8 cellular contexts compared by ENCODE assay signal in genomic region chr1:37476087-37476452, GRCh38. TPM values are rescaled to one million over a fixed set of nuclear protein-coding genes. Genes with fewer than 3 reads are reported as not detected.
DNase-seq lines count a peak whose midpoint lies in the region; ATAC-seq, FAIRE-seq and TF ChIP-seq lines count a peak whose summit lies in the region.

No MANE protein-coding gene starts in this region.

- H3K27me3 ChIP-seq in left lung (no peaks in the 10 kb centered on the region), thoracic aorta (replicated peaks; ENCODE audit: insufficient read depth) (no peaks in the 10 kb centered on the region)

- peak overlapping the region; percentile 98 for H3K27ac Mint-ChIP-seq in activated CD4-positive, alpha-beta T cell treated with anti-CD3 and anti-CD28 coated beads, Interleukin-2, amount 10 ng/mL, durations not matched to agents 24 days and 14 days
- H3K27ac Mint-ChIP-seq in activated T-helper 17 cell treated with anti-CD3 and anti-CD28 coated beads, Interleukin-2, amount 50 U/mL, for 72 hours, result peak overlapping the region; percentile 97

- H3K4me3 ChIP-seq in left lung (peak overlapping the region; percentile 82 to 94), thoracic aorta (peak overlapping the region; percentile 80)

- H3K36me3 ChIP-seq in left lung (peaks cover 0 to 52% of the 10 kb centered on the region in 2 donors), thoracic aorta (peaks cover 9% of the 10 kb centered on the region)

- H3K4me1 Mint-ChIP-seq in activated CD4-positive, alpha-beta T cell treated with anti-CD3 and anti-CD28 coated beads, Interleukin-2, amount 10 ng/mL, durations not matched to agents 24 days and 14 days, result peaks cover 41% of the 10 kb centered on the region
- H3K4me1 Mint-ChIP-seq in activated T-helper 17 cell treated with anti-CD3 and anti-CD28 coated beads, Interleukin-2, amount 50 U/mL, for 72 hours, result peaks cover 22% of the 10 kb centered on the region

- no peak for FAIRE-seq in HTR-8/SVneo (lab: Jason Lieb, UNC)

- H3K4me1 ChIP-seq in left lung, result peaks cover 55 to 88% of the 10 kb centered on the region in 2 donors
- H3K4me1 ChIP-seq in thoracic aorta (ENCODE audit: control insufficient read depth in 1 of 2, low read depth in 2 of 2), result peaks cover 59 to 84% of the 10 kb centered on the region in 2 donors

- no peaks in the 10 kb centered on the region for H3K9me3 Mint-ChIP-seq in activated CD4-positive, alpha-beta T cell treated with anti-CD3 and anti-CD28 coated beads, Interleukin-2, amount 10 ng/mL, durations not matched to agents 24 days and 14 days
- no peaks in the 10 kb centered on the region for H3K9me3 Mint-ChIP-seq in activated T-helper 17 cell treated with anti-CD3 and anti-CD28 coated beads, Interleukin-2, amount 50 U/mL, for 72 hours

- TF ChIP-seq CTCF in left lung (IDR thresholded peaks at IDR 0.05) (no peak), thoracic aorta (IDR thresholded peaks at IDR 0.05) (no peak)

- H3K36me3 Mint-ChIP-seq in activated CD4-positive, alpha-beta T cell treated with anti-CD3 and anti-CD28 coated beads, Interleukin-2, amount 10 ng/mL, durations not matched to agents 24 days and 14 days (ENCODE audit: low read depth), result peaks cover 60% of the 10 kb centered on the region
- peaks cover 63% of the 10 kb centered on the region for H3K36me3 Mint-ChIP-seq in activated T-helper 17 cell treated with anti-CD3 and anti-CD28 coated beads, Interleukin-2, amount 50 U/mL, for 72 hours (ENCODE audit: low read depth)

- H3K27ac ChIP-seq in left lung, result peak overlapping the region; percentile 94 to 96
- H3K27ac ChIP-seq in thoracic aorta, result peak overlapping the region; percentile 98

- peak; percentile 70 for DNase-seq in activated CD4-positive, alpha-beta T cell treated with anti-CD3 and anti-CD28 coated beads, Interleukin-2, amount 10 ng/mL, durations not matched to agents 24 days and 14 days
- DNase-seq in activated CD4-positive, alpha-beta T cell treated with anti-CD3 and anti-CD28 coated beads, Interleukin-2, amount 50 U/mL, for 48 hours, result no peak
- DNase-seq in left lung (no peak), thoracic aorta (ENCODE audit: low spot score) (no peak), cerebellum (ENCODE audit: low spot score) (no peak), UCSD-AML1 (lab: John Stamatoyannopoulos, UW; ENCODE audit: unreplicated experiment) (no peak), HTR-8/SVneo (ENCODE audit: insufficient read length, low spot score) (no peak)

- ATAC-seq in activated T-helper 17 cell treated with anti-CD3 and anti-CD28 coated beads, Interleukin-2, amount 50 U/mL, for 72 hours (replicated peaks), result no peak
- ATAC-seq in left lung (no peak), thoracic aorta (ENCODE audit: insufficient number of reproducible peaks, low FRiP score, low read depth) (no peak)

- intact Hi-C loops in activated CD4-positive, alpha-beta T cell treated with anti-CD3 and anti-CD28 coated beads, Interleukin-2, amount 10 ng/mL, durations not matched to agents 24 days and 14 days (cut with micrococcal nuclease), result loop anchor here (5.0 to 10.0 kb wide), 6 partner anchors 101 to 1379 kb away; partner anchors contain the start of genes C1orf122, MAP7D1, MTF1 and RRAGC
- intact Hi-C loops in left lung (cut with DNase I), result no loop called here

- peak overlapping the region; percentile 97 for H3K4me3 Mint-ChIP-seq in activated CD4-positive, alpha-beta T cell treated with anti-CD3 and anti-CD28 coated beads, Interleukin-2, amount 10 ng/mL, durations not matched to agents 24 days and 14 days
- peak overlapping the region; percentile 97 for H3K4me3 Mint-ChIP-seq in activated T-helper 17 cell treated with anti-CD3 and anti-CD28 coated beads, Interleukin-2, amount 50 U/mL, for 72 hours

- no peaks in the 10 kb centered on the region for H3K9me3 ChIP-seq in left lung
- H3K9me3 ChIP-seq in thoracic aorta, result no peaks in the 10 kb centered on the region

- no peaks in the 10 kb centered on the region for H3K27me3 Mint-ChIP-seq in activated CD4-positive, alpha-beta T cell treated with anti-CD3 and anti-CD28 coated beads, Interleukin-2, amount 10 ng/mL, durations not matched to agents 24 days and 14 days
- no peaks in the 10 kb centered on the region for H3K27me3 Mint-ChIP-seq in activated T-helper 17 cell treated with anti-CD3 and anti-CD28 coated beads, Interleukin-2, amount 50 U/mL, for 72 hours

RNA-seq across cellular contexts. Expression of gene ZC3H12A, which starts 1.7 kb away (rescaled TPM):
- total RNA-seq in activated CD4-positive, alpha-beta T cell treated with anti-CD3 and anti-CD28 coated beads, Interleukin-2, amount 10 ng/mL, durations not matched to agents 24 days and 14 days, result 39.3 and 40.4 TPM in 2 replicates
- total RNA-seq in activated T-helper 17 cell treated with anti-CD3 and anti-CD28 coated beads, Interleukin-2, amount 50 U/mL, for 72 hours, result 10 to 100 TPM; 40.1 to 73.3 TPM
- total RNA-seq in left lung, result 10 to 100 TPM; 10.2 to 28.0 TPM
- total RNA-seq in thoracic aorta, result 10 to 100 TPM; 22.1 to 32.4 TPM
- 0.64 TPM for total RNA-seq in cerebellum

RNA-seq across cellular contexts. Expression of gene MEAF6, which starts 38.5 kb away (rescaled TPM):
- 94.4 and 95.6 TPM in 2 replicates for total RNA-seq in activated CD4-positive, alpha-beta T cell treated with anti-CD3 and anti-CD28 coated beads, Interleukin-2, amount 10 ng/mL, durations not matched to agents 24 days and 14 days
- total RNA-seq in activated T-helper 17 cell treated with anti-CD3 and anti-CD28 coated beads, Interleukin-2, amount 50 U/mL, for 72 hours, result 10 to 100 TPM; 53.1 to 56.8 TPM
- total RNA-seq in left lung (10 to 100 TPM; 47.7 to 56.0 TPM), thoracic aorta (10 to 100 TPM; 43.9 to 68.8 TPM), cerebellum (75.5 TPM)
